Comparison of ENCODE assay signal across 11 cellular contexts in the genomic region with DNA sequence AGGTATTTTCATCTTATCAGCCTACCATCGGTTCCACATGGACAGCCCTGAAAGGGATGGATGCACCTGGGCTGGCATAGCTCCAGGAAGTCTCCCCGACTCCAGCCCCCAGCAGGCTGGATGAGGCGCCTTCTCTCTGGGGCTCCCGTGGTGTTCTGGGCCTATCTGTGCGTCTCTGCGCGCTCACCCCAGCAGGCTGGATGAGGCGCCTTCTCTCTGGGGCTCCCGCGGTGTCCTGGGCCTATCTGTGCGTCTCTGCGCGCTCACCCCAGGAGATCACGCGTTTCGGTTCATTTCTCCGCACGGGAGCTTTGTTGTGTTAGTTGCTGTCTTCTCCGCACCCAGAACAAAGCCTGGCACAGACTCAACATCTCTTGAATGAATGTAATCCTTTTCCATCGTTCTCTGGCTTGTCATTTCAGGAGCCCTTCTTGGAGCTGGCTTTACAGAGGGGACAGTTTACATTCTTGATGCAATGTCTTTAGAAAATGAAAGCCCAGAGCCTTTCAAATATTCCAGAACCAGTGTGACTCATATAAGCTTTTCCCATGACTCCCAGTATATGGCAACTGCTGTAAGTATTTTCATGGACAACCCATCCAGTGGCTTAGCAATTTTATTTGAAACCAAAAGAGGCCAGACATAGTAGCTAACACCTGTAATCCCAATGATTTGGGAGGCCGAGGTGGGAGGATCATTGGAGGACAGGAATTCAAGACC. TPM values are rescaled to one million over a fixed set of nuclear protein-coding genes. Genes with fewer than 3 reads are reported as not detected.
A peak's percentile ranks its signal among the peaks of the same experiment; 100 is the strongest.
DNase-seq lines count a peak whose midpoint lies in the region; ATAC-seq and TF ChIP-seq lines count a peak whose summit lies in the region.
"Had no signal": no experiment of that assay in that cellular context is flagged by ENCODE, and none has a peak within 500 bp of the region (broad histone marks: within the 10 kb centered on the region; RNA-seq: fewer than 3 reads in every experiment).

No MANE protein-coding gene starts in this region.

- peak; percentile 37 for DNase-seq in AG20443 (ENCODE audit: low spot score)
- DNase-seq in HFFc6: peak; percentile 11
- DNase-seq in left kidney (ENCODE audit: low read depth, low spot score): peak; percentile 67
- DNase-seq in CD4-positive, alpha-beta memory T cell: no peak
- no peak for DNase-seq in GM19238 (ENCODE audit: insufficient read length, low spot score)
- DNase-seq: activated naive CD4-positive, alpha-beta T cell treated with Interleukin-2 at 50 U/mL for 16 hours; brain microvascular endothelial cell; DMS 273 treated with DMSO at 0.1 percent for 48 hours had no signal

- no peaks in the 10 kb centered on the region for H3K9me3 Mint-ChIP-seq in HFFc6
- H3K9me3 Mint-ChIP-seq in CD4-positive, alpha-beta memory T cell: no peaks in the 10 kb centered on the region

- peak overlapping the region; percentile 36; the same call in 1 of the 2 replicates for H3K4me3 ChIP-seq in WI38 (ENCODE audit: low read depth, low read length)
- no peak overlapping the region for H3K4me3 ChIP-seq in CD4-positive, alpha-beta memory T cell (ENCODE audit: low read length in 2 of 2)

- H3K9me3 ChIP-seq in CD4-positive, alpha-beta memory T cell (ENCODE audit: control insufficient read depth in 1 of 2, low read length in 2 of 2): no peaks in the 10 kb centered on the region

- H3K27me3 Mint-ChIP-seq in HFFc6 (ENCODE audit: insufficient read depth): no peaks in the 10 kb centered on the region; the same call in 1 of the 2 replicates
- peaks cover 0 to 2% of the 10 kb centered on the region in 2 donors for H3K27me3 Mint-ChIP-seq in CD4-positive, alpha-beta memory T cell

- TF ChIP-seq CTCF in HFFc6 (IDR thresholded peaks at IDR 0.05): no peak
- TF ChIP-seq CTCF in WI38 (IDR thresholded peaks at IDR 0.05; ENCODE audit: low read depth, low read length): no peak

- ATAC-seq in SK-N-SH treated with all-trans-retinoic acid at 6 μM for 48 hours (no peak), GM18520 (IDR thresholded peaks at IDR 0.05; ENCODE audit: unreplicated experiment) (no peak)

- intact Hi-C loops in CD4-positive, alpha-beta memory T cell (cut with micrococcal nuclease): no loop called here

- H3K27ac Mint-ChIP-seq in HFFc6: no peak overlapping the region; the same call in 1 of the 2 replicates
- no peak overlapping the region for H3K27ac Mint-ChIP-seq in CD4-positive, alpha-beta memory T cell

- no peaks in the 10 kb centered on the region for H3K36me3 ChIP-seq in CD4-positive, alpha-beta memory T cell (ENCODE audit: insufficient read depth, low read length)

- CTCF ChIA-PET in CD4-positive, alpha-beta memory T cell (lab: Charles Lee; ENCODE audit: partially characterized antibody): interaction anchor here (1.3 to 1.5 kb wide), 2 partner anchors 40 to 96 kb away, joined by 4 to 6 read pairs; a partner anchor contains a TSS

- no peaks in the 10 kb centered on the region for H3K27me3 ChIP-seq in CD4-positive, alpha-beta memory T cell (ENCODE audit: insufficient read depth, low read length)
- H3K27me3 ChIP-seq: brain microvascular endothelial cell had no signal

- peaks cover 13% of the 10 kb centered on the region for H3K4me1 Mint-ChIP-seq in HFFc6 (ENCODE audit: low read depth)
- no peaks in the 10 kb centered on the region for H3K4me1 Mint-ChIP-seq in CD4-positive, alpha-beta memory T cell

- no peak overlapping the region for H3K4me3 Mint-ChIP-seq in HFFc6
- no peak overlapping the region for H3K4me3 Mint-ChIP-seq in CD4-positive, alpha-beta memory T cell

- H3K36me3 Mint-ChIP-seq in HFFc6 (ENCODE audit: low read depth): peaks cover 28% of the 10 kb centered on the region
- H3K36me3 Mint-ChIP-seq in CD4-positive, alpha-beta memory T cell: no peaks in the 10 kb centered on the region

- H3K4me1 ChIP-seq in CD4-positive, alpha-beta memory T cell (ENCODE audit: insufficient read depth, low read length): no peaks in the 10 kb centered on the region

- H3K27ac ChIP-seq in CD4-positive, alpha-beta memory T cell (ENCODE audit: low read depth, low read length): no peak overlapping the region
- H3K27ac ChIP-seq: brain microvascular endothelial cell had no signal

- POLR2A ChIA-PET in CD4-positive, alpha-beta memory T cell (lab: Charles Lee; ENCODE audit: partially characterized antibody): interaction anchor here (0.6 kb wide), 1 partner anchor 86 kb away, joined by 3 read pairs; no protein-coding TSS in a partner anchor

TF ChIP-seq in SK-N-SH treated with all-trans-retinoic acid at 6 μM for 48 hours, 23 proteins besides CTCF, POLR2A, EP300 and RAD21:
- no peak for TF ChIP-seq CSDC2 (CRISPR knock-in tag; IDR thresholded peaks at IDR 0.05)
- TF ChIP-seq ZNF70 (CRISPR knock-in tag; IDR thresholded peaks at IDR 0.05): no peak
- TF ChIP-seq, protein P1, sequence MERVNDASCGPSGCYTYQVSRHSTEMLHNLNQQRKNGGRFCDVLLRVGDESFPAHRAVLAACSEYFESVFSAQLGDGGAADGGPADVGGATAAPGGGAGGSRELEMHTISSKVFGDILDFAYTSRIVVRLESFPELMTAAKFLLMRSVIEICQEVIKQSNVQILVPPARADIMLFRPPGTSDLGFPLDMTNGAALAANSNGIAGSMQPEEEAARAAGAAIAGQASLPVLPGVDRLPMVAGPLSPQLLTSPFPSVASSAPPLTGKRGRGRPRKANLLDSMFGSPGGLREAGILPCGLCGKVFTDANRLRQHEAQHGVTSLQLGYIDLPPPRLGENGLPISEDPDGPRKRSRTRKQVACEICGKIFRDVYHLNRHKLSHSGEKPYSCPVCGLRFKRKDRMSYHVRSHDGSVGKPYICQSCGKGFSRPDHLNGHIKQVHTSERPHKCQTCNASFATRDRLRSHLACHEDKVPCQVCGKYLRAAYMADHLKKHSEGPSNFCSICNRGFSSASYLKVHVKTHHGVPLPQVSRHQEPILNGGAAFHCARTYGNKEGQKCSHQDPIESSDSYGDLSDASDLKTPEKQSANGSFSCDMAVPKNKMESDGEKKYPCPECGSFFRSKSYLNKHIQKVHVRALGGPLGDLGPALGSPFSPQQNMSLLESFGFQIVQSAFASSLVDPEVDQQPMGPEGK (CRISPR knock-in tag; IDR thresholded peaks at IDR 0.05; ENCODE audit: borderline replicate concordance): no peak
- TF ChIP-seq ZFP3 (CRISPR knock-in tag; IDR thresholded peaks at IDR 0.05): no peak
- TF ChIP-seq RARB (CRISPR knock-in tag; IDR thresholded peaks at IDR 0.05): no peak
- no peak for TF ChIP-seq SNAI2 (CRISPR knock-in tag; IDR thresholded peaks at IDR 0.05)
- no peak for TF ChIP-seq PPARA (CRISPR knock-in tag; IDR thresholded peaks at IDR 0.05; ENCODE audit: borderline replicate concordance)
- TF ChIP-seq TCF4 (CRISPR knock-in tag; IDR thresholded peaks at IDR 0.05; ENCODE audit: borderline replicate concordance): no peak
- TF ChIP-seq ZC3H10 (CRISPR knock-in tag; IDR thresholded peaks at IDR 0.05): no peak
- TF ChIP-seq, protein P2, sequence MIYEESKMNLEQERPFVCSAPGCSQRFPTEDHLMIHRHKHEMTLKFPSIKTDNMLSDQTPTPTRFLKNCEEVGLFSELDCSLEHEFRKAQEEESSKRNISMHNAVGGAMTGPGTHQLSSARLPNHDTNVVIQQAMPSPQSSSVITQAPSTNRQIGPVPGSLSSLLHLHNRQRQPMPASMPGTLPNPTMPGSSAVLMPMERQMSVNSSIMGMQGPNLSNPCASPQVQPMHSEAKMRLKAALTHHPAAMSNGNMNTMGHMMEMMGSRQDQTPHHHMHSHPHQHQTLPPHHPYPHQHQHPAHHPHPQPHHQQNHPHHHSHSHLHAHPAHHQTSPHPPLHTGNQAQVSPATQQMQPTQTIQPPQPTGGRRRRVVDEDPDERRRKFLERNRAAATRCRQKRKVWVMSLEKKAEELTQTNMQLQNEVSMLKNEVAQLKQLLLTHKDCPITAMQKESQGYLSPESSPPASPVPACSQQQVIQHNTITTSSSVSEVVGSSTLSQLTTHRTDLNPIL (CRISPR knock-in tag; IDR thresholded peaks at IDR 0.05; ENCODE audit: low read depth): no peak

RNA-seq across cellular contexts. Expression of a gene that starts 40.3 kb away (rescaled TPM):
- total RNA-seq in HFFc6 (2021; fragmentation: NEBNext Ultra II Directional; extraction: Animal tissue kit (Norgen Biotek cat#: 25700)): 1 to 10 TPM in 5 of 6 experiments, under 1 TPM in 1; 0.66 to 4.2 (median 3.3) TPM
- under 1 TPM; 0.23 to 0.44 TPM for total RNA-seq in CD4-positive, alpha-beta memory T cell
- polyA plus RNA-seq in CD4-positive, alpha-beta memory T cell: under 1 TPM in 1 of 2 donors, not detected in 1; 0.21 TPM

Comparison
In these comparisons a context has a peak if more than half of its experiments do, and no peak if none do; other contexts are left out.
1. DNase-seq: peak in AG20443 (single experiment), HFFc6 (single experiment) and left kidney (single experiment); none in CD4-positive, alpha-beta memory T cell (0 of 5) and GM19238 (single experiment).